In the genomic region with DNA sequence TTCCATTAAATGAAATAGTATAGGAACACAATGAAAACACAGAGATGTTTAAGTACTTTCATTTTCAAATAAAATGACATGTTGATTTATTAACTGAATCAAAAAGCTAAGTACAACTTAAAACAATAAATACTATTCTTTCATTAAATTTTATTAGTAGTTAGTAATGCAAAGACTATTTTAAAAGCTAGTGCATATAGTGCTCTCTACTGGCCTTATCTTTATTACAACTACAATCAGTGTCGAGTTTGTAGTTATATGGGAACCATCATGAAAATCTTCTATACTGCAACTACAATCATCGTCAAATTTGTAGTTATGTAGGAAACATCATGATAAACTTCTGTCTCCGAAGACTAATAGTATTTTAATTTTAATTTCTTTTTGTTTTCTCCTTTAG, we compare ENCODE assay signal across 12 cellular contexts. TPM values are rescaled to one million over a fixed set of nuclear protein-coding genes. Genes with fewer than 3 reads are reported as not detected.
DNase-seq lines count a peak whose midpoint lies in the region; ATAC-seq, FAIRE-seq and TF ChIP-seq lines count a peak whose summit lies in the region.
"Had no signal": no experiment of that assay in that cellular context is flagged by ENCODE, and none has a peak within 500 bp of the region (broad histone marks: within the 10 kb centered on the region; RNA-seq: fewer than 3 reads in every experiment).

No MANE protein-coding gene starts in this region.

- no peak for ATAC-seq in GM21528 (IDR thresholded peaks at IDR 0.05; ENCODE audit: low FRiP score, unreplicated experiment)
- ATAC-seq in HG03460 (IDR thresholded peaks at IDR 0.05; ENCODE audit: unreplicated experiment), result no peak
- ATAC-seq in activated CD8-positive, alpha-beta memory T cell treated with anti-CD3 and anti-CD28 coated beads, Interleukin-2, amount 10 ng/mL, durations not matched to agents 7 days and 5 days, result no peak
- ATAC-seq: activated CD4-positive, CD25-positive, alpha-beta regulatory T cell treated with anti-CD3 and anti-CD28 coated beads, Interleukin-2, amount 50 U/mL, for 24 hours; sciatic nerve; stimulated activated effector memory CD8-positive, alpha-beta T cell treated with anti-CD3 and anti-CD28 coated beads, Interleukin-12 subunit alpha, Interleukin-12 subunit beta, amount 100 ng/mL, for 72 hours had no signal

- no peak overlapping the region for H3K4me3 Mint-ChIP-seq in activated CD8-positive, alpha-beta memory T cell treated with anti-CD3 and anti-CD28 coated beads, Interleukin-2, amount 10 ng/mL, durations not matched to agents 7 days and 5 days
- H3K4me3 Mint-ChIP-seq: stimulated activated effector memory CD8-positive, alpha-beta T cell treated with anti-CD3 and anti-CD28 coated beads, Interleukin-12 subunit alpha, Interleukin-12 subunit beta, amount 100 ng/mL, for 72 hours had no signal

- H3K36me3 Mint-ChIP-seq in activated CD8-positive, alpha-beta memory T cell treated with anti-CD3 and anti-CD28 coated beads, Interleukin-2, amount 10 ng/mL, durations not matched to agents 7 days and 5 days, result no peaks in the 10 kb centered on the region
- H3K36me3 Mint-ChIP-seq: stimulated activated effector memory CD8-positive, alpha-beta T cell treated with anti-CD3 and anti-CD28 coated beads, Interleukin-12 subunit alpha, Interleukin-12 subunit beta, amount 100 ng/mL, for 72 hours had no signal

- no peak overlapping the region for H3K4me3 ChIP-seq in epithelial cell of esophagus (ENCODE audit: low read length)

- peak; percentile 91 for FAIRE-seq in A204.1 (lab: Jason Lieb, UNC)

- 0 out of 3 replicates have a peak, but pooled peaks have one; percentile 14 for TF ChIP-seq CTCF in GM12872 (IDR thresholded peaks at IDR 0.05; ENCODE audit: insufficient read depth, low read depth, low read length)
- TF ChIP-seq CTCF in epithelial cell of esophagus (IDR thresholded peaks at IDR 0.05; ENCODE audit: insufficient read depth, low read depth, low read length, missing control alignments), result no peak

- H3K27ac Mint-ChIP-seq in activated CD8-positive, alpha-beta memory T cell treated with anti-CD3 and anti-CD28 coated beads, Interleukin-2, amount 10 ng/mL, durations not matched to agents 7 days and 5 days, result no peak overlapping the region
- H3K27ac Mint-ChIP-seq: stimulated activated effector memory CD8-positive, alpha-beta T cell treated with anti-CD3 and anti-CD28 coated beads, Interleukin-12 subunit alpha, Interleukin-12 subunit beta, amount 100 ng/mL, for 72 hours had no signal

- no peaks in the 10 kb centered on the region for H3K27me3 Mint-ChIP-seq in activated CD8-positive, alpha-beta memory T cell treated with anti-CD3 and anti-CD28 coated beads, Interleukin-2, amount 10 ng/mL, durations not matched to agents 7 days and 5 days

- DNase-seq in Kasumi-1 (lab: John Stamatoyannopoulos, UW) (peak; percentile 9 to 31), epithelial cell of esophagus (ENCODE audit: low read depth) (peak; percentile 4), NCI-H226 (no peak)
- no peak for DNase-seq in activated CD8-positive, alpha-beta memory T cell treated with anti-CD3 and anti-CD28 coated beads, Interleukin-2, amount 10 ng/mL, durations not matched to agents 7 days and 5 days
- DNase-seq: NCI-H526 treated with DMSO at 0.1 percent for 48 hours had no signal

- no peaks in the 10 kb centered on the region for H3K9me3 Mint-ChIP-seq in activated CD8-positive, alpha-beta memory T cell treated with anti-CD3 and anti-CD28 coated beads, Interleukin-2, amount 10 ng/mL, durations not matched to agents 7 days and 5 days (ENCODE audit: low read depth)

- CTCF ChIA-PET in activated CD8-positive, alpha-beta memory T cell treated with anti-CD3 and anti-CD28 coated beads, Interleukin-2, amount 10 ng/mL, durations not matched to agents 7 days and 5 days (lab: Charles Lee), result no interaction called here

- no peaks in the 10 kb centered on the region for H3K4me1 Mint-ChIP-seq in activated CD8-positive, alpha-beta memory T cell treated with anti-CD3 and anti-CD28 coated beads, Interleukin-2, amount 10 ng/mL, durations not matched to agents 7 days and 5 days
- H3K4me1 Mint-ChIP-seq: stimulated activated effector memory CD8-positive, alpha-beta T cell treated with anti-CD3 and anti-CD28 coated beads, Interleukin-12 subunit alpha, Interleukin-12 subunit beta, amount 100 ng/mL, for 72 hours had no signal

RNA-seq across cellular contexts. Expression of gene LIN7A, which starts 8.9 kb away (rescaled TPM):
- total RNA-seq in activated CD8-positive, alpha-beta memory T cell treated with anti-CD3 and anti-CD28 coated beads, Interleukin-2, amount 10 ng/mL, durations not matched to agents 7 days and 5 days, result under 1 TPM in 1 of 2 experiments, not detected in 1; 0.63 TPM

Comparison
In these comparisons a context has a peak if more than half of its experiments do, and no peak if none do; other contexts are left out.
1. DNase-seq: peak in Kasumi-1 (2 of 2) and epithelial cell of esophagus (single experiment); none in NCI-H226 (single experiment) and activated CD8-positive, alpha-beta memory T cell treated with anti-CD3 and anti-CD28 coated beads, Interleukin-2, amount 10 ng/mL, durations not matched to agents 7 days and 5 days (single experiment).